ENCODE assay signal across 10 cellular contexts in genomic region chr2:102025583-102026267, GRCh38. TPM values are rescaled to one million over a fixed set of nuclear protein-coding genes. Genes with fewer than 3 reads are reported as not detected.
A peak's percentile ranks its signal among the peaks of the same experiment; 100 is the strongest.
DNase-seq lines count a peak whose midpoint lies in the region; ATAC-seq and TF ChIP-seq lines count a peak whose summit lies in the region.
"Had no signal": no experiment of that assay in that cellular context is flagged by ENCODE, and none has a peak within 500 bp of the region (broad histone marks: within the 10 kb centered on the region; RNA-seq: fewer than 3 reads in every experiment).

No MANE protein-coding gene starts in this region.

- no peak overlapping the region for H3K4me3 Mint-ChIP-seq in effector memory CD8-positive, alpha-beta T cell

- peaks cover 0 to 8% of the 10 kb centered on the region in 2 donors for H3K27me3 Mint-ChIP-seq in effector memory CD8-positive, alpha-beta T cell

- peaks cover 0 to 4% of the 10 kb centered on the region in 2 donors for H3K4me1 Mint-ChIP-seq in effector memory CD8-positive, alpha-beta T cell (ENCODE audit: low read depth in 2 of 2)

- H3K4me1 ChIP-seq in right atrium auricular region, result peaks cover 0 to 42% of the 10 kb centered on the region in 2 donors

- no peaks in the 10 kb centered on the region for H3K9me3 ChIP-seq in right atrium auricular region

- TF ChIP-seq CTCF in right atrium auricular region (IDR thresholded peaks at IDR 0.05), result no peak

- no peak overlapping the region for H3K4me3 ChIP-seq in right atrium auricular region

- intact Hi-C loops in Right ventricle myocardium inferior (cut with DNase I), result no loop called here

- ATAC-seq in Right ventricle myocardium inferior (no peak), HG03060 (IDR thresholded peaks at IDR 0.05; ENCODE audit: low read depth, unreplicated experiment) (peak; percentile 39)
- peak; percentile 16 for ATAC-seq in effector memory CD8-positive, alpha-beta T cell (replicated peaks)

- no peaks in the 10 kb centered on the region for H3K36me3 ChIP-seq in right atrium auricular region

- H3K9me3 Mint-ChIP-seq in effector memory CD8-positive, alpha-beta T cell, result no peaks in the 10 kb centered on the region

- H3K27ac ChIP-seq in right atrium auricular region, result peak overlapping the region; percentile 42 to 73

- DNase-seq in right atrium auricular region (ENCODE audit: low spot score), result no peak
- no peak for DNase-seq in Right ventricle myocardium inferior (ENCODE audit: missing footprints)
- DNase-seq in effector memory CD8-positive, alpha-beta T cell, result no peak
- DNase-seq in ureter (ENCODE audit: low spot score), result no peak
- no peak for DNase-seq in kidney tubule cell (ENCODE audit: low spot score)
- no peak for DNase-seq in DMS153 treated with DMSO at 0.1 percent for 48 hours (lab: John Stamatoyannopoulos, UW; ENCODE audit: unreplicated experiment)
- DNase-seq in NCI-H2029 treated with DMSO at 0.1 percent for 48 hours (lab: John Stamatoyannopoulos, UW), result no peak
- DNase-seq: activated CD4-positive, CD25-positive, alpha-beta regulatory T cell; anterior cingulate cortex had no signal

- no peaks in the 10 kb centered on the region for H3K27me3 ChIP-seq in right atrium auricular region

- H3K36me3 Mint-ChIP-seq in effector memory CD8-positive, alpha-beta T cell (ENCODE audit: insufficient read depth), result no peaks in the 10 kb centered on the region

- H3K27ac Mint-ChIP-seq in effector memory CD8-positive, alpha-beta T cell, result no peak overlapping the region

RNA-seq across cellular contexts. Expression of gene IL1R2, which starts 34.0 kb away (rescaled TPM):
- total RNA-seq in right atrium auricular region (10 to 100 TPM in 1 of 2 donors, 1 to 10 TPM in 1; 2.8 to 16.1 TPM), Right ventricle myocardium inferior (1.3 TPM), ureter (5.9 TPM)
